In the genomic region with DNA sequence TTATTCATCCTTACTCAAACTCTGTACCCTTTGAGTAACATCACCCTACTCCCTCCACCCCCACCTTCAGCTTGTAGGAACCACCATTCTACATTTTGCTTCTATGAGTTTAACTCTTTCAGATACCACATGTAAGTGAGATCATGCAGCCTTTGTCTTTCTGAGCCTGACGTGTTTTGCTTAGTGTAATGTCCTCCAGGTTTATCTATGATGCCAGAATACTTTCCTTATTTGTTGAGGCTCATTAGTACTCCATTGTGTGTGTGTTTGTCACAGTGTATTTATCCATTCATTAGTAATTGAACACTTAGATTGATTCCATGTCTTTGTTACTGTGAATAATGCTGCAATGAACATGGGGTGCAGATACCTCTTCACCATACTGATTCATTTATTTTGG, we compare ENCODE assay signal across 21 cellular contexts.
DNase-seq lines count a peak whose midpoint lies in the region; TF ChIP-seq lines count a peak whose summit lies in the region.
"Had no signal": no experiment of that assay in that cellular context is flagged by ENCODE, and none has a peak within 500 bp of the region (broad histone marks: within the 10 kb centered on the region; RNA-seq: fewer than 3 reads in every experiment).

No MANE protein-coding gene starts in this region.

- intact Hi-C loops in vagina (cut with DNase I): no loop called here

- H3K9me3 Mint-ChIP-seq in osteocyte (ENCODE audit: unreplicated experiment): peaks cover 30% of the 10 kb centered on the region

- no peak for TF ChIP-seq CTCF in fibroblast of mammary gland (conservative IDR thresholded peaks at IDR 0.05; ENCODE audit: control insufficient read depth, insufficient read depth, low read depth, low read length)
- TF ChIP-seq CTCF in osteocyte (IDR thresholded peaks at IDR 0.05): no peak
- no peak for TF ChIP-seq CTCF in vagina (IDR thresholded peaks at IDR 0.05)

- H3K36me3 ChIP-seq in vagina: no peaks in the 10 kb centered on the region
- H3K36me3 ChIP-seq: BLaER1 treated with 17β-estradiol and CSF1 and Interleukin-3, amounts not matched to agents 10 nM and 100 nM had no signal

- H3K4me3 ChIP-seq in fibroblast of mammary gland (ENCODE audit: control insufficient read depth, low read depth, low read length): no peak overlapping the region
- H3K4me3 ChIP-seq in vagina: no peak overlapping the region
- H3K4me3 ChIP-seq: BLaER1 treated with 17β-estradiol and CSF1 and Interleukin-3, amounts not matched to agents 10 nM and 100 nM; SK-N-MC had no signal

- H3K4me3 Mint-ChIP-seq in osteocyte (ENCODE audit: unreplicated experiment): no peak overlapping the region
- H3K4me3 Mint-ChIP-seq: CD4-positive, alpha-beta memory T cell had no signal

- no peak overlapping the region for H3K27ac Mint-ChIP-seq in osteocyte (ENCODE audit: unreplicated experiment)
- H3K27ac Mint-ChIP-seq: CD4-positive, alpha-beta memory T cell had no signal

- no peaks in the 10 kb centered on the region for H3K36me3 Mint-ChIP-seq in osteocyte (ENCODE audit: unreplicated experiment)
- H3K36me3 Mint-ChIP-seq: CD4-positive, alpha-beta memory T cell had no signal

- H3K27ac ChIP-seq in vagina: no peak overlapping the region
- H3K27ac ChIP-seq: BLaER1 treated with 17β-estradiol and CSF1 and Interleukin-3, amounts not matched to agents 10 nM and 100 nM; RWPE1; SK-N-MC had no signal

- no peaks in the 10 kb centered on the region for H3K4me1 Mint-ChIP-seq in osteocyte (ENCODE audit: unreplicated experiment)
- H3K4me1 Mint-ChIP-seq: CD4-positive, alpha-beta memory T cell had no signal

- no peaks in the 10 kb centered on the region for H3K27me3 ChIP-seq in vagina
- H3K27me3 ChIP-seq: BLaER1 treated with 17β-estradiol and CSF1 and Interleukin-3, amounts not matched to agents 10 nM and 100 nM had no signal

- DNase-seq in ELR (ENCODE audit: low read depth) (peak; percentile 10), NCI-H1092 (lab: John Stamatoyannopoulos, UW) (peak; percentile 8), NCI-H748 treated with DMSO at 0.1 percent for 48 hours (lab: John Stamatoyannopoulos, UW) (peak; percentile 85), fibroblast of mammary gland (ENCODE audit: low read depth) (peak; percentile 10), mucosa of gallbladder (ENCODE audit: low spot score) (no peak), osteocyte (ENCODE audit: extremely low spot score, unreplicated experiment) (no peak), vagina (ENCODE audit: extremely low spot score in 2 of 2) (no peak)
- DNase-seq: ACHN; CD4-positive, alpha-beta memory T cell; DMS53; GOT3; KG1; NCI-H1694; NCI-H2107; NCI-H2227 treated with DMSO at 0.1 percent for 48 hours; NCI-H526; NK-92 treated with Interleukin-12 subunit alpha and Interleukin-12 subunit beta, amount 100 ng/mL, for 24 hours; SHP77 treated with DMSO at 0.1 percent for 48 hours had no signal

- H3K27me3 Mint-ChIP-seq in osteocyte (ENCODE audit: unreplicated experiment): no peaks in the 10 kb centered on the region
- H3K27me3 Mint-ChIP-seq: CD4-positive, alpha-beta memory T cell had no signal

- H3K9me3 ChIP-seq in vagina: no peaks in the 10 kb centered on the region

- H3K4me1 ChIP-seq in vagina: no peaks in the 10 kb centered on the region
- H3K4me1 ChIP-seq: BLaER1 treated with 17β-estradiol and CSF1 and Interleukin-3, amounts not matched to agents 10 nM and 100 nM had no signal

- no peak for TF ChIP-seq POLR2A in vagina (IDR thresholded peaks at IDR 0.05)

Comparison
In these comparisons a context has a peak if more than half of its experiments do, and no peak if none do; other contexts are left out.
1. DNase-seq: peak in ELR (single experiment), NCI-H1092 (single experiment), NCI-H748 treated with DMSO at 0.1 percent for 48 hours (single experiment) and fibroblast of mammary gland (single experiment); none in mucosa of gallbladder (single experiment), osteocyte (single experiment) and vagina (0 of 2).